9 cellular contexts compared by ENCODE assay signal in genomic region chr11:17864478-17864941, GRCh38.
DNase-seq lines count a peak whose midpoint lies in the region; ATAC-seq and TF ChIP-seq lines count a peak whose summit lies in the region.
"Had no signal": no experiment of that assay in that cellular context is flagged by ENCODE, and none has a peak within 500 bp of the region (broad histone marks: within the 10 kb centered on the region; RNA-seq: fewer than 3 reads in every experiment).

No MANE protein-coding gene starts in this region.

- TF ChIP-seq CTCF in 22Rv1 (IDR thresholded peaks at IDR 0.05) (peak; percentile 85), GM12872 (IDR thresholded peaks at IDR 0.05; ENCODE audit: insufficient read depth, low read depth, low read length) (peak; percentile 73), foreskin fibroblast (IDR thresholded peaks at IDR 0.05; ENCODE audit: low read depth, low read length) (peak; percentile 28), gastroesophageal sphincter (IDR thresholded peaks at IDR 0.05) (no peak), coronary artery (IDR thresholded peaks at IDR 0.05) (no peak)

- H3K36me3 ChIP-seq in gastroesophageal sphincter, result peaks cover 0 to 15% of the 10 kb centered on the region in 2 donors
- no peaks in the 10 kb centered on the region for H3K36me3 ChIP-seq in SJCRH30

- H3K4me1 ChIP-seq in gastroesophageal sphincter, result no peaks in the 10 kb centered on the region
- no peaks in the 10 kb centered on the region for H3K4me1 ChIP-seq in SJCRH30

- H3K9me3 ChIP-seq in gastroesophageal sphincter, result no peaks in the 10 kb centered on the region
- H3K9me3 ChIP-seq in SJCRH30 (replicated peaks), result peaks cover 3% of the 10 kb centered on the region; the same call in 1 of the 2 replicates

- DNase-seq in NCI-H524 treated with DMSO at 0.1 percent for 48 hours (lab: John Stamatoyannopoulos, UW) (peak; percentile 19), foreskin fibroblast (no peak), putamen (ENCODE audit: low spot score) (no peak), coronary artery (ENCODE audit: low spot score) (no peak), SJCRH30 (no peak)
- DNase-seq: T-helper 17 cell had no signal

- WGBS in gastroesophageal sphincter (ENCODE audit: low coverage in 1 of 2), 2 donors, result 31 to 39% methylated on average over 2 to 3 of the region's 3 CpGs

- H3K27me3 ChIP-seq in gastroesophageal sphincter (no peaks in the 10 kb centered on the region), SJCRH30 (no peaks in the 10 kb centered on the region)

- H3K27ac ChIP-seq in 22Rv1, result no peak overlapping the region
- H3K27ac ChIP-seq in gastroesophageal sphincter, result no peak overlapping the region
- H3K27ac ChIP-seq in coronary artery, result no peak overlapping the region
- H3K27ac ChIP-seq in SJCRH30, result no peak overlapping the region

- no peak for TF ChIP-seq EP300 in gastroesophageal sphincter (IDR thresholded peaks at IDR 0.05)

- no peak for TF ChIP-seq POLR2A in gastroesophageal sphincter (IDR thresholded peaks at IDR 0.05)

- H3K4me3 ChIP-seq in foreskin fibroblast (ENCODE audit: low read depth in 1 of 2, low read length in 2 of 2) (no peak overlapping the region), gastroesophageal sphincter (no peak overlapping the region), coronary artery (no peak overlapping the region), SJCRH30 (no peak overlapping the region)

- ATAC-seq in gastroesophageal sphincter, result no peak
- ATAC-seq: T-helper 17 cell had no signal

Comparison
In these comparisons a context has a peak if more than half of its experiments do, and no peak if none do; other contexts are left out.
1. CTCF ChIP-seq: peak in 22Rv1 (single experiment), GM12872 (single experiment) and foreskin fibroblast (single experiment); none in gastroesophageal sphincter (0 of 4) and coronary artery (single experiment).